In genomic region chr19:18468517-18468916, GRCh38 we compare ENCODE assay signal across 2 cellular contexts.
TF ChIP-seq lines count a peak whose summit lies in the region.

No MANE protein-coding gene starts in this region.

TF ChIP-seq in HepG2, 621 proteins besides CTCF, POLR2A, EP300 and RAD21:
- TF ChIP-seq KDM5B (CRISPR knock-in tag; IDR thresholded peaks at IDR 0.05; ENCODE audit: borderline replicate concordance) = 0 out of 2 replicates have a peak, but pooled peaks have one; percentile 1
- TF ChIP-seq, protein P1, sequence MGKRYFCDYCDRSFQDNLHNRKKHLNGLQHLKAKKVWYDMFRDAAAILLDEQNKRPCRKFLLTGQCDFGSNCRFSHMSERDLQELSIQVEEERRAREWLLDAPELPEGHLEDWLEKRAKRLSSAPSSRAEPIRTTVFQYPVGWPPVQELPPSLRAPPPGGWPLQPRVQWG (CRISPR knock-in tag; IDR thresholded peaks at IDR 0.05; ENCODE audit: borderline replicate concordance, low read depth) = no peak
- 0 out of 2 replicates have a peak, but pooled peaks have one; percentile 9 for TF ChIP-seq SPEN (CRISPR knock-in tag; IDR thresholded peaks at IDR 0.05; ENCODE audit: low read depth)
- TF ChIP-seq AGO2 (optimal IDR thresholded peaks at IDR 0.05; ENCODE audit: low read depth, low read length) = peak; percentile 7
TF ChIP-seq in HepG2: peak in this region for 3.

TF ChIP-seq in SK-N-SH treated with all-trans-retinoic acid at 6 μM for 48 hours, 23 proteins besides CTCF, POLR2A, EP300 and RAD21:
- TF ChIP-seq ZFP30 (CRISPR knock-in tag; IDR thresholded peaks at IDR 0.05) (no peak), ZFP3 (CRISPR knock-in tag; IDR thresholded peaks at IDR 0.05) (no peak), ZNF70 (CRISPR knock-in tag; IDR thresholded peaks at IDR 0.05) (no peak), BACH2 (CRISPR knock-in tag; IDR thresholded peaks at IDR 0.05; ENCODE audit: borderline replicate concordance) (no peak), PPARA (CRISPR knock-in tag; IDR thresholded peaks at IDR 0.05; ENCODE audit: borderline replicate concordance) (no peak), ESRRG (CRISPR knock-in tag; IDR thresholded peaks at IDR 0.05) (no peak), CSDC2 (CRISPR knock-in tag; IDR thresholded peaks at IDR 0.05) (no peak), ZC3H10 (CRISPR knock-in tag; IDR thresholded peaks at IDR 0.05) (no peak), ISL1 (CRISPR knock-in tag; IDR thresholded peaks at IDR 0.05) (no peak)
- TF ChIP-seq, protein P2, sequence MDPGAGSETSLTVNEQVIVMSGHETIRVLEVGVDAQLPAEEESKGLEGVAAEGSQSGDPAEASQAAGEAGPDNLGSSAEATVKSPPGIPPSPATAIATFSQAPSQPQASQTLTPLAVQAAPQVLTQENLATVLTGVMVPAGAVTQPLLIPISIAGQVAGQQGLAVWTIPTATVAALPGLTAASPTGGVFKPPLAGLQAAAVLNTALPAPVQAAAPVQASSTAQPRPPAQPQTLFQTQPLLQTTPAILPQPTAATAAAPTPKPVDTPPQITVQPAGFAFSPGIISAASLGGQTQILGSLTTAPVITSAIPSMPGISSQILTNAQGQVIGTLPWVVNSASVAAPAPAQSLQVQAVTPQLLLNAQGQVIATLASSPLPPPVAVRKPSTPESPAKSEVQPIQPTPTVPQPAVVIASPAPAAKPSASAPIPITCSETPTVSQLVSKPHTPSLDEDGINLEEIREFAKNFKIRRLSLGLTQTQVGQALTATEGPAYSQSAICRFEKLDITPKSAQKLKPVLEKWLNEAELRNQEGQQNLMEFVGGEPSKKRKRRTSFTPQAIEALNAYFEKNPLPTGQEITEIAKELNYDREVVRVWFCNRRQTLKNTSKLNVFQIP (CRISPR knock-in tag; IDR thresholded peaks at IDR 0.05; ENCODE audit: borderline replicate concordance, low read depth) = no peak
- TF ChIP-seq, protein P3, sequence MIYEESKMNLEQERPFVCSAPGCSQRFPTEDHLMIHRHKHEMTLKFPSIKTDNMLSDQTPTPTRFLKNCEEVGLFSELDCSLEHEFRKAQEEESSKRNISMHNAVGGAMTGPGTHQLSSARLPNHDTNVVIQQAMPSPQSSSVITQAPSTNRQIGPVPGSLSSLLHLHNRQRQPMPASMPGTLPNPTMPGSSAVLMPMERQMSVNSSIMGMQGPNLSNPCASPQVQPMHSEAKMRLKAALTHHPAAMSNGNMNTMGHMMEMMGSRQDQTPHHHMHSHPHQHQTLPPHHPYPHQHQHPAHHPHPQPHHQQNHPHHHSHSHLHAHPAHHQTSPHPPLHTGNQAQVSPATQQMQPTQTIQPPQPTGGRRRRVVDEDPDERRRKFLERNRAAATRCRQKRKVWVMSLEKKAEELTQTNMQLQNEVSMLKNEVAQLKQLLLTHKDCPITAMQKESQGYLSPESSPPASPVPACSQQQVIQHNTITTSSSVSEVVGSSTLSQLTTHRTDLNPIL (CRISPR knock-in tag; IDR thresholded peaks at IDR 0.05; ENCODE audit: low read depth) = no peak
- TF ChIP-seq, protein P4, sequence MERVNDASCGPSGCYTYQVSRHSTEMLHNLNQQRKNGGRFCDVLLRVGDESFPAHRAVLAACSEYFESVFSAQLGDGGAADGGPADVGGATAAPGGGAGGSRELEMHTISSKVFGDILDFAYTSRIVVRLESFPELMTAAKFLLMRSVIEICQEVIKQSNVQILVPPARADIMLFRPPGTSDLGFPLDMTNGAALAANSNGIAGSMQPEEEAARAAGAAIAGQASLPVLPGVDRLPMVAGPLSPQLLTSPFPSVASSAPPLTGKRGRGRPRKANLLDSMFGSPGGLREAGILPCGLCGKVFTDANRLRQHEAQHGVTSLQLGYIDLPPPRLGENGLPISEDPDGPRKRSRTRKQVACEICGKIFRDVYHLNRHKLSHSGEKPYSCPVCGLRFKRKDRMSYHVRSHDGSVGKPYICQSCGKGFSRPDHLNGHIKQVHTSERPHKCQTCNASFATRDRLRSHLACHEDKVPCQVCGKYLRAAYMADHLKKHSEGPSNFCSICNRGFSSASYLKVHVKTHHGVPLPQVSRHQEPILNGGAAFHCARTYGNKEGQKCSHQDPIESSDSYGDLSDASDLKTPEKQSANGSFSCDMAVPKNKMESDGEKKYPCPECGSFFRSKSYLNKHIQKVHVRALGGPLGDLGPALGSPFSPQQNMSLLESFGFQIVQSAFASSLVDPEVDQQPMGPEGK (CRISPR knock-in tag; IDR thresholded peaks at IDR 0.05; ENCODE audit: borderline replicate concordance) = no peak
- TF ChIP-seq, protein P5, sequence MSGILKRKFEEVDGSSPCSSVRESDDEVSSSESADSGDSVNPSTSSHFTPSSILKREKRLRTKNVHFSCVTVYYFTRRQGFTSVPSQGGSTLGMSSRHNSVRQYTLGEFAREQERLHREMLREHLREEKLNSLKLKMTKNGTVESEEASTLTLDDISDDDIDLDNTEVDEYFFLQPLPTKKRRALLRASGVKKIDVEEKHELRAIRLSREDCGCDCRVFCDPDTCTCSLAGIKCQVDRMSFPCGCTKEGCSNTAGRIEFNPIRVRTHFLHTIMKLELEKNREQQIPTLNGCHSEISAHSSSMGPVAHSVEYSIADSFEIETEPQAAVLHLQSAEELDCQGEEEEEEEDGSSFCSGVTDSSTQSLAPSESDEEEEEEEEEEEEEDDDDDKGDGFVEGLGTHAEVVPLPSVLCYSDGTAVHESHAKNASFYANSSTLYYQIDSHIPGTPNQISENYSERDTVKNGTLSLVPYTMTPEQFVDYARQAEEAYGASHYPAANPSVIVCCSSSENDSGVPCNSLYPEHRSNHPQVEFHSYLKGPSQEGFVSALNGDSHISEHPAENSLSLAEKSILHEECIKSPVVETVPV (CRISPR knock-in tag; IDR thresholded peaks at IDR 0.05) = no peak
